In the genomic region with DNA sequence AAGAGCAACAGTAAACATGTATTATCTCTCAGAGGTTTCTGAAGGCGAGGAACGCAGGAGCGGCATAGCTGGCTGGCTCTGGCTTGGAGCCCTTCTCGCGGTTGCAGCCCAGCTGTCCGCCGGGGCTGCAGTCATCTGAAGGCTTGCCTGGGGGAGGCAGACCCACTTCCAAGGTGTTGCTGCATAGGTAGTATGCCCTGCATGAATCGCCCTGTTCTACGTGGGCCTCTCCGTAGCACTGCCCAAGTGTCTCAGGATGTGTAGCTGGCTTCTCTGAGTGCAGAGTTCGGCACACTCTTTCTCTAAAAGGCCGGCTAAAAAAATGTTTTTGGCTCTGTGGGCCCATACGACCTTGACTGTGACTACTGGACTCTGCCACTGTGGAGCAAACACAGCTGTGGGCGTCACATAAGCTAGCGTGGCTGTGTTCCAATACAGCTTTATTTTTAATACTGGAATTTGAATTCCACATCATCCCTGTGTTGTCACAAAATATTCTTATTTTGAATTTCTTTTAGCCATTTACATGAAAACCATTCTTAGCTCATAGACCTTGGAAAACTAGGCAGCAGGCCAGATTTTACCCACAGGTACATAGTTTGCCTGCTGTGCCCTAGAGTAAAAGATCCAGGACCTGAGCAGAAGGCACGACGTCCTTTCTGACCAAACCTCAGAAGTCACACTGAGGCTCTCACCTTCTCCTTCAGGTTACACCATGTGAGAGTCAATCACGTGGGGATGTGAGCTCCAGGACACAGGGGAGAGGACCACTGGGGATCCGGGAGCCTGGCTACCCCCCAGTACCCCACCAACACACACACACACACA, we compare ENCODE assay signal across 17 cellular contexts. TPM values are rescaled to one million over a fixed set of nuclear protein-coding genes. Genes with fewer than 3 reads are reported as not detected.
DNase-seq lines count a peak whose midpoint lies in the region; ATAC-seq, FAIRE-seq and TF ChIP-seq lines count a peak whose summit lies in the region.
"Had no signal": no experiment of that assay in that cellular context is flagged by ENCODE, and none has a peak within 500 bp of the region (broad histone marks: within the 10 kb centered on the region; RNA-seq: fewer than 3 reads in every experiment).

No MANE protein-coding gene starts in this region.

- no peaks in the 10 kb centered on the region for H3K36me3 ChIP-seq in GM12878 (ENCODE audit: control insufficient read depth in 2 of 2, insufficient read depth in 2 of 2, low read length in 1 of 2)
- H3K36me3 ChIP-seq in muscle layer of duodenum (ENCODE audit: control insufficient read depth in 1 of 2, insufficient read depth in 2 of 2, low read length in 2 of 2), result peaks cover 15 to 28% of the 10 kb centered on the region in 2 donors
- H3K36me3 ChIP-seq in upper lobe of right lung, result peaks cover 30% of the 10 kb centered on the region

- H3K27me3 ChIP-seq in GM12878 (replicated peaks in 1 of 2; ENCODE audit: control insufficient read depth in 2 of 2, insufficient read depth in 2 of 2, low read length in 1 of 2), result no peaks in the 10 kb centered on the region
- no peaks in the 10 kb centered on the region for H3K27me3 ChIP-seq in muscle layer of duodenum (ENCODE audit: low read depth, low read length)
- no peaks in the 10 kb centered on the region for H3K27me3 ChIP-seq in upper lobe of right lung

- peak overlapping the region; percentile 39; the same call in 1 of the 2 replicates for H2AFZ ChIP-seq in GM12878 (ENCODE audit: control insufficient read depth, low read depth, low read length)

- no peak for TF ChIP-seq EP300 in GM12878 (IDR thresholded peaks at IDR 0.05; ENCODE audit: borderline replicate concordance in 1 of 2, control insufficient read depth in 1 of 2, low read depth in 2 of 2, low read length in 2 of 2)

- no peaks in the 10 kb centered on the region for H4K20me1 ChIP-seq in GM12878 (ENCODE audit: control insufficient read depth, insufficient read depth)

- no peak overlapping the region for H3K4me3 Mint-ChIP-seq in activated naive CD8-positive, alpha-beta T cell
- H3K4me3 Mint-ChIP-seq in activated naive CD8-positive, alpha-beta T cell treated with anti-CD3 and anti-CD28 coated beads, Interleukin-2, amount 50 U/mL, for 24 hours, result no peak overlapping the region
- H3K4me3 Mint-ChIP-seq: WTC11 had no signal

- H3K4me1 Mint-ChIP-seq in activated naive CD8-positive, alpha-beta T cell (ENCODE audit: low read depth), result peaks cover 12% of the 10 kb centered on the region
- peaks cover 19% of the 10 kb centered on the region for H3K4me1 Mint-ChIP-seq in activated naive CD8-positive, alpha-beta T cell treated with anti-CD3 and anti-CD28 coated beads, Interleukin-2, amount 50 U/mL, for 24 hours
- H3K4me1 Mint-ChIP-seq: WTC11 had no signal

- no peak for TF ChIP-seq RAD21 in GM12878 (IDR thresholded peaks at IDR 0.05; ENCODE audit: insufficient read depth, low read depth, low read length)

- H3K27ac ChIP-seq in GM12878 (ENCODE audit: control insufficient read depth, insufficient read depth) (peak overlapping the region; percentile 51), muscle layer of duodenum (ENCODE audit: low read length) (peak overlapping the region; percentile 76), upper lobe of right lung (peak overlapping the region; percentile 82)
- H3K27ac ChIP-seq: SK-N-MC had no signal

- H3K36me3 Mint-ChIP-seq in activated naive CD8-positive, alpha-beta T cell, result peaks cover 5% of the 10 kb centered on the region
- H3K36me3 Mint-ChIP-seq in activated naive CD8-positive, alpha-beta T cell treated with anti-CD3 and anti-CD28 coated beads, Interleukin-2, amount 50 U/mL, for 24 hours (ENCODE audit: low read depth), result peaks cover 7% of the 10 kb centered on the region

- no TSS peak for BruUV-seq in GM12878 (replicated peaks; lab: Mats Ljungman, UMichigan)

- RAD21 ChIA-PET in GM12878 (lab: Charles Lee; ENCODE audit: unreplicated experiment), result interaction anchor here (0.8 to 4.4 kb wide), 16 partner anchors 8 to 140 kb away, joined by 3 to 47 read pairs (median 7); no protein-coding TSS in a partner anchor

- CTCF ChIA-PET in GM12878 (lab: Yijun Ruan, JAX), result interaction anchor here (0.6 to 2.9 kb wide), 16 partner anchors 8 to 295 kb away, joined by 3 to 15 read pairs (median 4); no protein-coding TSS in a partner anchor

- no peaks in the 10 kb centered on the region for H3K27me3 Mint-ChIP-seq in activated naive CD8-positive, alpha-beta T cell
- H3K27me3 Mint-ChIP-seq in activated naive CD8-positive, alpha-beta T cell treated with anti-CD3 and anti-CD28 coated beads, Interleukin-2, amount 50 U/mL, for 24 hours, result no peaks in the 10 kb centered on the region

- in situ Hi-C loops in GM12878 (cut with MboI), result no loop called here

- no peak for TF ChIP-seq POLR2A in GM12878 (IDR thresholded peaks at IDR 0.05; ENCODE audit: low read depth, low read length)

- TF ChIP-seq CTCF in GM12878 (IDR thresholded peaks at IDR 0.05 in 2 of 3, conservative IDR thresholded peaks at IDR 0.05 in 1 of 3; ENCODE audit: control insufficient read depth in 2 of 3, extremely low read depth in 1 of 3, insufficient read depth in 1 of 3, low read depth in 3 of 3, low read length in 3 of 3), result no peak
- no peak for TF ChIP-seq CTCF in upper lobe of right lung (IDR thresholded peaks at IDR 0.05)

- POLR2A ChIA-PET in GM12878 (lab: Charles Lee), result interaction anchor here (0.5 to 2.3 kb wide), 4 partner anchors 8 to 78 kb away, joined by 5 to 18 read pairs (median 10); no protein-coding TSS in a partner anchor

- H3K27ac Mint-ChIP-seq in activated naive CD8-positive, alpha-beta T cell, result peak overlapping the region; percentile 46
- H3K27ac Mint-ChIP-seq in activated naive CD8-positive, alpha-beta T cell treated with anti-CD3 and anti-CD28 coated beads, Interleukin-2, amount 50 U/mL, for 24 hours, result no peak overlapping the region
- H3K27ac Mint-ChIP-seq: WTC11 had no signal

- no peak for DNase-seq in activated naive CD8-positive, alpha-beta T cell treated with anti-CD3 and anti-CD28 coated beads, Interleukin-2, amount 50 U/mL, for 24 hours
- DNase-seq in GM12878 (ENCODE audit: low read depth, low spot score), result no peak
- DNase-seq in upper lobe of right lung, result no peak
- DNase-seq in NCI-H446 (lab: John Stamatoyannopoulos, UW), result no peak
- DNase-seq in sciatic nerve (ENCODE audit: low spot score), result no peak
- DNase-seq: effector CD8-positive, alpha-beta T cell; left colon; stimulated activated CD4-positive, alpha-beta T cell treated with anti-CD3 and anti-CD28 coated beads, Interleukin-12 subunit alpha, Interleukin-12 subunit beta, amount 100 ng/mL, for 4 hours had no signal

- no peaks in the 10 kb centered on the region for H3K79me2 ChIP-seq in GM12878 (ENCODE audit: control insufficient read depth, insufficient read depth, low read length)

- H3K9me3 Mint-ChIP-seq in activated naive CD8-positive, alpha-beta T cell (ENCODE audit: low read depth), result no peaks in the 10 kb centered on the region
- H3K9me3 Mint-ChIP-seq in activated naive CD8-positive, alpha-beta T cell treated with anti-CD3 and anti-CD28 coated beads, Interleukin-2, amount 50 U/mL, for 24 hours, result no peaks in the 10 kb centered on the region
- H3K9me3 Mint-ChIP-seq: WTC11 had no signal

- FAIRE-seq in GM12878 (lab: Jason Lieb, UNC), result no peak
- FAIRE-seq: astrocyte, GM12892 had no signal

- H3K9me3 ChIP-seq in GM12878 (replicated peaks; ENCODE audit: control insufficient read depth, insufficient read depth, low read length) (no peaks in the 10 kb centered on the region), muscle layer of duodenum (ENCODE audit: control insufficient read depth in 1 of 2, low read length in 2 of 2) (no peaks in the 10 kb centered on the region), upper lobe of right lung (no peaks in the 10 kb centered on the region)

- H3K4me3 ChIP-seq in GM12878, result peak overlapping the region; percentile 3; the same call in 1 of the 2 replicates
- no peak overlapping the region for H3K4me3 ChIP-seq in muscle layer of duodenum (ENCODE audit: low read depth in 1 of 2, low read length in 2 of 2)
- no peak overlapping the region for H3K4me3 ChIP-seq in upper lobe of right lung
- H3K4me3 ChIP-seq: SK-N-MC had no signal

- ATAC-seq in activated naive CD8-positive, alpha-beta T cell treated with anti-CD3 and anti-CD28 coated beads, Interleukin-2, amount 50 U/mL, for 24 hours, result no peak
- ATAC-seq in GM12878 (no peak), upper lobe of right lung (no peak), HG03175 (IDR thresholded peaks at IDR 0.05; ENCODE audit: unreplicated experiment) (no peak), sciatic nerve (no peak)
- ATAC-seq: left colon, WTC11 had no signal

- H3K4me2 ChIP-seq in GM12878 (ENCODE audit: control insufficient read depth, insufficient read depth), result peak overlapping the region; percentile 61

- H3K4me1 ChIP-seq in GM12878 (ENCODE audit: control insufficient read depth, insufficient read depth, low read length), result peaks cover 25% of the 10 kb centered on the region
- peaks cover 4 to 33% of the 10 kb centered on the region in 2 donors for H3K4me1 ChIP-seq in muscle layer of duodenum (ENCODE audit: control insufficient read depth in 1 of 2, insufficient read depth in 2 of 2, low read length in 2 of 2)
- peaks cover 39% of the 10 kb centered on the region for H3K4me1 ChIP-seq in upper lobe of right lung

- intact Hi-C loops in GM12878 (cut with micrococcal nuclease; ENCODE audit: unreplicated experiment) (loop anchor here (1.0 to 5.0 kb wide), 4 partner anchors 13 to 174 kb away; no protein-coding TSS in a partner anchor), upper lobe of right lung (cut with DNase I) (no loop called here), sciatic nerve (cut with DNase I) (no loop called here)

- WGBS in GM12878 (ENCODE audit: insufficient coverage, insufficient replicate concordance, low lambda C conversion rate, missing lambda C conversion rate), result 72% methylated on average over 19 of the region's 19 CpGs

- SMC1A ChIA-PET in GM12878 (lab: Charles Lee; ENCODE audit: uncharacterized antibody, unreplicated experiment), result interaction anchor here (1.1 to 4.6 kb wide), 21 partner anchors 8 to 173 kb away, joined by 3 to 63 read pairs (median 8); no protein-coding TSS in a partner anchor

- H3K9ac ChIP-seq in GM12878 (ENCODE audit: control insufficient read depth, insufficient read depth, low read length), result 0 out of 2 replicates have a peak overlapping the region, but pooled peaks have one; percentile 23

RNA-seq across cellular contexts. Expression of a gene that starts 55.9 kb away (rescaled TPM):
- total RNA-seq in GM12878 (2013; cell fraction: nucleolus; rRNA removed), result not detected in 2 replicates
- total RNA-seq in GM12878 (2014; rRNA removed) (not detected in 2 replicates), GM12878 (2014; rRNA removed; fragmentation: Illumina TruSeq; extraction: Trizol) (not detected in 2 replicates), GM12878 (2021) (not detected in 2 replicates), upper lobe of right lung (not detected), sciatic nerve (not detected)
- not detected for polyA plus RNA-seq in GM12878 (2011; ENCODE audit: low read depth)
- polyA plus RNA-seq in GM12878 (2011; rRNA removed) (not detected in 2 replicates), GM12878 (2014; fragmentation: Illumina TruSeq; extraction: Trizol) (not detected in 2 replicates), GM12878 (2014; fragmentation: Nextera tagmentation; extraction: Ambion mirVana) (not detected), GM12878 (2014; rRNA removed) (not detected in 2 replicates), GM12878 (2016; fragmentation: Nextera tagmentation; extraction: Ambion mirVana) (not detected)
- 0.13 TPM in 1 of 2 replicates, not detected in the other for polyA plus RNA-seq in GM12878 (2011; cell fraction: cytosol; rRNA removed)
- polyA plus RNA-seq in GM12878 (2011; cell fraction: nucleus; rRNA removed), result 0.15 TPM in 1 of 2 replicates, not detected in the other
- polyA plus RNA-seq in GM12878 (2012), result not detected in 2 replicates
- not detected in 2 replicates for polyA minus RNA-seq in GM12878 (2011; rRNA and poly(A)+ RNA removed)
- not detected in 2 replicates for polyA minus RNA-seq in GM12878 (2011; cell fraction: cytosol; rRNA and poly(A)+ RNA removed)
- not detected in 2 replicates for polyA minus RNA-seq in GM12878 (2011; cell fraction: nucleus; rRNA and poly(A)+ RNA removed)
- total RNA-seq: astrocyte, glomerular endothelial cell, left colon, M059J, WTC11 had no signal
